Comparison of ENCODE assay signal across 27 cellular contexts in genomic region chr11:20407344-20407743, GRCh38.
"Had no signal": no experiment of that assay in that cellular context is flagged by ENCODE, and none has a peak within 500 bp of the region (broad histone marks: within the 10 kb centered on the region; RNA-seq: fewer than 3 reads in every experiment).

No MANE protein-coding gene starts in this region.

- H3K4me3 ChIP-seq: adrenal gland, body of pancreas, breast epithelium had no signal

- ATAC-seq: activated CD8-positive, alpha-beta T cell treated with anti-CD3 and anti-CD28 coated beads for 36 hours; activated naive CD8-positive, alpha-beta T cell treated with anti-CD3 and anti-CD28 coated beads, Interleukin-2, amount 50 U/mL, for 24 hours; activated T-cell treated with anti-CD3 and anti-CD28 coated beads, Interleukin-2, amount 50 U/mL, for 4 hours; activated T-cell treated with anti-CD3 and anti-CD28 coated beads, Interleukin-2, amount 50 U/mL, for 72 hours; activated T-helper 17 cell treated with anti-CD3 and anti-CD28 coated beads, Interleukin-2, amount 50 U/mL, for 72 hours; body of pancreas had no signal

- H3K4me1 ChIP-seq: adrenal gland, body of pancreas, breast epithelium had no signal

- H3K36me3 ChIP-seq: breast epithelium had no signal

- DNase-seq: activated B cell treated with CpG ODN at 0.5 μM for 24 hours; activated CD4-positive, alpha-beta memory T cell treated with anti-CD3 and anti-CD28 coated beads for 36 hours; activated CD4-positive, alpha-beta T cell treated with anti-CD3 and anti-CD28 coated beads for 4 hours; activated CD4-positive, alpha-beta T cell treated with anti-CD3 and anti-CD28 coated beads, Interleukin-2, amount 10 ng/mL, durations not matched to agents 24 days and 14 days; activated CD4-positive, CD25-positive, alpha-beta regulatory T cell treated with anti-CD3 and anti-CD28 coated beads, Interleukin-2, amount 50 U/mL, for 72 hours; activated CD8-positive, alpha-beta memory T cell treated with anti-CD3 and anti-CD28 coated beads, Interleukin-2, amount 50 U/mL, for 4 hours; activated CD8-positive, alpha-beta T cell treated with anti-CD3 and anti-CD28 coated beads for 36 hours; activated gamma-delta T cell; activated naive CD4-positive, alpha-beta T cell treated with anti-CD3 and anti-CD28 coated beads, Interleukin-2, amount 10 ng/mL, durations not matched to agents 7 days and 5 days; activated naive CD4-positive, alpha-beta T cell treated with Interleukin-2 at 50 U/mL for 16 hours; activated naive CD8-positive, alpha-beta T cell treated with anti-CD3 and anti-CD28 coated beads, Interleukin-2, amount 10 ng/mL, durations not matched to agents 7 days and 5 days; activated naive CD8-positive, alpha-beta T cell treated with anti-CD3 and anti-CD28 coated beads, Interleukin-2, amount 50 U/mL, for 24 hours; activated T-cell treated with anti-CD3 and anti-CD28 coated beads for 4 hours; activated T-cell treated with anti-CD3 and anti-CD28 coated beads, Interleukin-2, amount 50 U/mL, for 1 hour; activated T-cell treated with anti-CD3 and anti-CD28 coated beads, Interleukin-2, amount 50 U/mL, for 4 hours; activated T-cell treated with anti-CD3 and anti-CD28 coated beads, Interleukin-2, amount 50 U/mL, for 72 hours; adrenal gland; amniotic stem cell; aorta; body of pancreas; brain microvascular endothelial cell; central memory CD4-positive, alpha-beta T cell; T-helper 1 cell; T-helper 2 cell; T-helper 9 cell had no signal

- H3K27me3 ChIP-seq: adrenal gland, body of pancreas, brain microvascular endothelial cell, breast epithelium had no signal

- H3K9me3 ChIP-seq: adrenal gland, body of pancreas, breast epithelium had no signal
